In genomic region chr12:78005094-78005492, GRCh38 we compare ENCODE assay signal across 25 cellular contexts.
"Had no signal": no experiment of that assay in that cellular context is flagged by ENCODE, and none has a peak within 500 bp of the region (broad histone marks: within the 10 kb centered on the region; RNA-seq: fewer than 3 reads in every experiment).

No MANE protein-coding gene starts in this region.

- H3K27ac ChIP-seq: VCaP had no signal

- ATAC-seq: activated naive CD4-positive, alpha-beta T cell treated with anti-CD3 and anti-CD28 coated beads, Interleukin-2, amount 50 U/mL, for 72 hours; activated naive CD8-positive, alpha-beta T cell treated with anti-CD3 and anti-CD28 coated beads, Interleukin-2, amount 50 U/mL, for 24 hours; activated T-cell treated with anti-CD3 and anti-CD28 coated beads, Interleukin-2, amount 50 U/mL, for 4 hours; T-cell had no signal

- FAIRE-seq: colon, RCC 7860 had no signal

- DNase-seq: activated CD4-positive, alpha-beta memory T cell treated with anti-CD3 and anti-CD28 coated beads for 36 hours; activated CD4-positive, alpha-beta T cell treated with anti-CD3 and anti-CD28 coated beads, Interleukin-2, amount 10 ng/mL, durations not matched to agents 7 days and 5 days; activated CD4-positive, CD25-positive, alpha-beta regulatory T cell; activated CD8-positive, alpha-beta memory T cell treated with anti-CD3 and anti-CD28 coated beads for 24 hours; activated effector memory CD4-positive, alpha-beta T cell treated with anti-CD3 and anti-CD28 coated beads, Interleukin-2, amount 50 U/mL, for 16 hours; activated naive CD4-positive, alpha-beta T cell treated with Interleukin-2 at 50 U/mL for 16 hours; activated naive CD8-positive, alpha-beta T cell treated with anti-CD3 and anti-CD28 coated beads, Interleukin-2, amount 50 U/mL, for 24 hours; activated T-cell treated with anti-CD3 and anti-CD28 coated beads, Interleukin-2, amount 50 U/mL, for 4 hours; cerebellar nuclear complex; NCI-H1048; NCI-H146; NCI-H1930; NCI-H2171; NCI-H446 treated with DMSO at 0.1 percent for 48 hours; NCI-H524 treated with DMSO at 0.1 percent for 48 hours; NCI-H748 treated with DMSO at 0.1 percent for 48 hours; OCI-M1; SHP77 treated with DMSO at 0.1 percent for 48 hours; T-cell; T-helper 2 cell; T1000 had no signal
